ENCODE assay signal across 8 cellular contexts in the genomic region with DNA sequence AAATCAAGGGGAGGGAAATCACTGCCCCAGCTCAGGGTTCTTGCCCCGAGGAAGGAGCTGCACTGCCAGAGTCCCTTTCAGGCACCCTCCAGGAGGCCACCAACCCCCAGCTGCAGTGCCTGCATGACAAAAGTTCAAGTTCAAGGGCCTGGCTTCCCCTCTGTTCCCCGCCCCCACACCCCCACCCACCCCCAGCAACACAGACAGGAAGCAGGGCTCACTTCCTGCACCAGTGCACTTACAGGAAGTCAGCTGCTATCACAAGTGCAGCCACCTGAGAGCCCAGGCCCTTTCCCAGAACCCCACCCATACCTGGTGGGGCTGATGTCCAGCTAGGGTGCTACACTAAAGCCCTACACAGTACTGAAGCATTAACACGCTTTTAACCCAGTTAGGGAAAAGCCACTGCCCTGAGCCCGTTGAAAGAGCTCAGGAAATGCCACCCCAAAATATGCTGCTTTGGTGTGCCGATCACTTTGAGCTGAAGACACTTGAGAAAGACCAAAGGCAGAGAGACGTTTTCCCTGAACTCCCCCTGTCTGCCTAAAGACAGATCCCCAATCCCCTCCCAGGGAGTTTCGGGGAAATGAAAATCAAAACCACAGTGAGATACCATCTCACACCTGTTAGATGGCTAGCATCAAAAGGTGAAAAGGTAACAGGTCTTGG.
DNase-seq lines count a peak whose midpoint lies in the region; ATAC-seq and TF ChIP-seq lines count a peak whose summit lies in the region.

No MANE protein-coding gene starts in this region.

- POLR2A ChIA-PET in GM10248 (lab: Yijun Ruan, JAX): interaction anchor here (0.7 kb wide), 1 partner anchor 167 kb away, joined by 3 read pairs; no protein-coding TSS in a partner anchor
- POLR2A ChIA-PET in T-cell (lab: Charles Lee): interaction anchor here (0.5 to 0.9 kb wide), 8 partner anchors 26 to 432 kb away, joined by 3 to 5 read pairs (median 3); no protein-coding TSS in a partner anchor

- H3K27me3 Mint-ChIP-seq in T-cell: no peaks in the 10 kb centered on the region

- CTCF ChIA-PET in GM10248 (lab: Yijun Ruan, JAX) (interaction anchor here (0.9 to 2.3 kb wide), 5 partner anchors 8 to 400 kb away, joined by 3 to 11 read pairs (median 5); no protein-coding TSS in a partner anchor), T-cell (lab: Charles Lee) (interaction anchor here (0.5 to 1.9 kb wide), 6 partner anchors 12 to 245 kb away, joined by 3 to 4 read pairs (median 3); no protein-coding TSS in a partner anchor)

- peak overlapping the region; percentile 99 for H3K27ac Mint-ChIP-seq in T-cell

- H3K27ac ChIP-seq in thymus (ENCODE audit: low read depth) (peak overlapping the region; percentile 97), esophagus muscularis mucosa (replicated peaks in 1 of 4) (no peak overlapping the region)

- peaks cover 19% of the 10 kb centered on the region for H3K36me3 Mint-ChIP-seq in T-cell

- H3K4me1 ChIP-seq in thymus (ENCODE audit: control insufficient read depth, insufficient read depth, low read length): peaks cover 14% of the 10 kb centered on the region
- H3K4me1 ChIP-seq in esophagus muscularis mucosa: no peaks in the 10 kb centered on the region

- intact Hi-C loops in esophagus muscularis mucosa (cut with DNase I): no loop called here

- TF ChIP-seq CTCF in GM10248 (IDR thresholded peaks at IDR 0.05; ENCODE audit: control extremely low read depth, extremely low read depth, low read depth, missing control alignments) (no peak), esophagus muscularis mucosa (IDR thresholded peaks at IDR 0.05) (no peak)

- H3K9me3 Mint-ChIP-seq in T-cell: peaks cover 14 to 29% (median 17%) of the 10 kb centered on the region in 3 donors

- no peak for TF ChIP-seq EP300 in esophagus muscularis mucosa (IDR thresholded peaks at IDR 0.05)

- ATAC-seq in HG02610 (IDR thresholded peaks at IDR 0.05; ENCODE audit: unreplicated experiment) (peak; percentile 55), T-cell (replicated peaks in 1 of 4) (peak; percentile 85 to 96 (median 90)), GM21737 (IDR thresholded peaks at IDR 0.05; ENCODE audit: unreplicated experiment) (no peak)

- no peaks in the 10 kb centered on the region for H3K27me3 ChIP-seq in thymus (ENCODE audit: control insufficient read depth, insufficient read depth)
- no peaks in the 10 kb centered on the region for H3K27me3 ChIP-seq in esophagus muscularis mucosa

- H3K4me3 Mint-ChIP-seq in T-cell: peak overlapping the region; percentile 55 to 73 (median 70)

- no peaks in the 10 kb centered on the region for H3K36me3 ChIP-seq in thymus (ENCODE audit: control insufficient read depth, insufficient read depth)
- H3K36me3 ChIP-seq in esophagus muscularis mucosa: no peaks in the 10 kb centered on the region

- TF ChIP-seq POLR2A in esophagus muscularis mucosa (IDR thresholded peaks at IDR 0.05; ENCODE audit: low read depth): no peak

- peaks cover 66 to 80% (median 79%) of the 10 kb centered on the region in 3 donors for H3K4me1 Mint-ChIP-seq in T-cell

- DNase-seq in GM10248 (ENCODE audit: extremely low spot score) (peak; percentile 75), T-cell (peak; percentile 40 to 75 (median 54)), esophagus muscularis mucosa (ENCODE audit: extremely low spot score) (no peak), epidermal melanocyte (ENCODE audit: insufficient read length, low spot score) (no peak)
- DNase-seq in effector CD4-positive, alpha-beta T cell: peak; percentile 24

- peak overlapping the region; percentile 12 for H3K4me3 ChIP-seq in thymus (ENCODE audit: low read length)
- H3K4me3 ChIP-seq in esophagus muscularis mucosa: no peak overlapping the region

- H3K9me3 ChIP-seq in thymus (ENCODE audit: control insufficient read depth) (no peaks in the 10 kb centered on the region), esophagus muscularis mucosa (peaks cover 0 to 4% (median 0%) of the 10 kb centered on the region in 4 donors)

- WGBS in thymus: 6% methylated on average over 7 of the region's 7 CpGs
- WGBS in esophagus muscularis mucosa: 59% methylated on average over 5 of the region's 7 CpGs

Comparison
In these comparisons a context has a peak if more than half of its experiments do, and no peak if none do; other contexts are left out.
1. DNase-seq: peak in GM10248 (single experiment), T-cell (34 of 34) and effector CD4-positive, alpha-beta T cell (single experiment); none in esophagus muscularis mucosa (single experiment) and epidermal melanocyte (single experiment).